In the genomic region with DNA sequence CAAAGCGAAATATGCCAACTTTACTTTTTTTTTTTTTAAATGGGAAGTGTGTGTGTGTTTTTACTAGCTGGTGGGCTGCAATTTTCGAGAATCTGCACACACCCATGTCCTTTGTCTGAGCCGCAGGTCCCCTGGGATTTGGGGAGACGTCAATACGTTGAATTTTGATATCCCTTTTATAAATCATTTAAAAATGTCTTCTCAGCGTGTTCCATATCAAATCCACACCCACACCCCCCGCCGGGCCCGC, we compare ENCODE assay signal across 8 cellular contexts. TPM values are rescaled to one million over a fixed set of nuclear protein-coding genes. Genes with fewer than 3 reads are reported as not detected.
DNase-seq lines count a peak whose midpoint lies in the region; ATAC-seq, FAIRE-seq and TF ChIP-seq lines count a peak whose summit lies in the region.

No MANE protein-coding gene starts in this region.

- no TSS peak for BruUV-seq in HCT116 (replicated peaks; lab: Mats Ljungman, UMichigan)

- H3K9me3 ChIP-seq in A549: peaks cover 11% of the 10 kb centered on the region
- peaks cover 0 to 5% of the 10 kb centered on the region in 2 experiments; a peak in 1 of 4 replicates for H3K9me3 ChIP-seq in HCT116 (ENCODE audit: control insufficient read depth in 1 of 2, insufficient read depth in 1 of 2, low read depth in 1 of 2, low read length in 2 of 2)

- TF ChIP-seq RAD21 in A549 (conservative IDR thresholded peaks at IDR 0.05 in 1 of 2, IDR thresholded peaks at IDR 0.05 in 1 of 2) (no peak), HCT116 (IDR thresholded peaks at IDR 0.05; ENCODE audit: low read depth) (no peak)

- intact Hi-C loops in HCT116 (cut with micrococcal nuclease): loop anchor here (1.0 to 10.0 kb wide), 2 partner anchors 19 to 236 kb away; a partner anchor contains a TSS

- CTCF ChIA-PET in A549 (lab: Yijun Ruan, JAX): interaction anchor here (0.8 to 3.9 kb wide), 9 partner anchors 11 to 97 kb away, joined by 3 to 24 read pairs (median 5); no protein-coding TSS in a partner anchor
- CTCF ChIA-PET in HCT116 (lab: Charles Lee): interaction anchor here (0.7 to 1.4 kb wide), 2 partner anchors 13 to 207 kb away, joined by 4 read pairs; a partner anchor contains a TSS

- H3K4me1 Mint-ChIP-seq in immature natural killer cell: peaks cover 33 to 41% of the 10 kb centered on the region in 2 donors

- FAIRE-seq in A549 (lab: Jason Lieb, UNC): no peak

- H3K36me3 ChIP-seq in HCT116 (ENCODE audit: control insufficient read depth in 1 of 2, insufficient read depth in 2 of 2, low read length in 2 of 2): no peaks in the 10 kb centered on the region

- peaks cover 0 to 13% (median 6%) of the 10 kb centered on the region in 6 donors for H3K9me3 Mint-ChIP-seq in immature natural killer cell

- peak overlapping the region; percentile 94 for H3K9ac ChIP-seq in HCT116 (ENCODE audit: low read length)

- peak overlapping the region; percentile 90 to 99 (median 97) for H3K4me3 Mint-ChIP-seq in immature natural killer cell

- ATAC-seq in A549 (no peak; a peak in 1 of 6 replicates), HCT116 (no peak), GM18520 (IDR thresholded peaks at IDR 0.05; ENCODE audit: unreplicated experiment) (no peak)

- H3K27me3 ChIP-seq in HCT116 (ENCODE audit: insufficient read depth, low read length): no peaks in the 10 kb centered on the region

- H3K36me3 Mint-ChIP-seq in immature natural killer cell: peaks cover 0 to 8% (median 0%) of the 10 kb centered on the region in 3 donors

- RAD21 ChIA-PET in HCT116 (lab: Charles Lee; ENCODE audit: low non-redundant PET in 1 of 2, low total read pairs in 2 of 2, uncharacterized antibody in 2 of 2, unreplicated experiment in 2 of 2): no interaction called here

- no peak for TF ChIP-seq POLR2A in A549 (IDR thresholded peaks at IDR 0.05; ENCODE audit: low read length)
- no peak for TF ChIP-seq POLR2A in HCT116 (IDR thresholded peaks at IDR 0.05; ENCODE audit: borderline replicate concordance, extremely low read depth, insufficient read depth, insufficient read length)

- no peaks in the 10 kb centered on the region for H4K20me1 ChIP-seq in HCT116 (ENCODE audit: insufficient read depth)

- H3K27ac Mint-ChIP-seq in immature natural killer cell: peak overlapping the region; percentile 96 to 100 (median 98)

- peak overlapping the region; percentile 88 for H3K4me2 ChIP-seq in A549
- peak overlapping the region; percentile 94 for H3K4me2 ChIP-seq in HCT116 (ENCODE audit: low read length)

- POLR2A ChIA-PET in A549 (lab: Yijun Ruan, JAX): interaction anchor here (0.6 to 1.9 kb wide), 2 partner anchors 13 to 18 kb away, joined by 3 to 18 read pairs; a partner anchor contains a TSS
- POLR2A ChIA-PET in HCT116 (lab: Charles Lee): no interaction called here

- H3K4me1 ChIP-seq in A549 (peaks cover 9% of the 10 kb centered on the region; the same call in 1 of the 3 replicates), HCT116 (ENCODE audit: control insufficient read depth in 1 of 2, insufficient read depth in 2 of 2, low read length in 2 of 2) (peaks cover 3 to 26% of the 10 kb centered on the region in 2 experiments; a peak in 3 of 4 replicates)

- H3K27me3 Mint-ChIP-seq in immature natural killer cell (ENCODE audit: low read depth in 3 of 3): peaks cover 19 to 29% (median 20%) of the 10 kb centered on the region in 3 donors

- DNase-seq in A549 (ENCODE audit: low read depth in 1 of 2, low spot score in 1 of 2) (no peak), HCT116 (ENCODE audit: low read depth, low spot score) (no peak), immature natural killer cell (no peak), amygdala (lab: John Stamatoyannopoulos, UW) (no peak), T-helper 9 cell (no peak)
- DNase-seq in activated naive CD8-positive, alpha-beta T cell treated with anti-CD3 and anti-CD28 coated beads, Interleukin-2, amount 50 U/mL, for 16 hours (ENCODE audit: low read depth, low spot score): peak; percentile 42

- no peaks in the 10 kb centered on the region for H3K9me2 ChIP-seq in HCT116 (ENCODE audit: insufficient read depth)

- peak overlapping the region; percentile 56 for H2AFZ ChIP-seq in HCT116 (ENCODE audit: low read depth, low read length, poor library complexity, severe bottlenecking)

- H3K27ac ChIP-seq in A549: peak overlapping the region; percentile 94 to 98
- peak overlapping the region; percentile 95 for H3K27ac ChIP-seq in HCT116 (ENCODE audit: low read depth, low read length)
- H3K27ac ChIP-seq in temporal lobe (ENCODE audit: low read depth, low read length): peak overlapping the region; percentile 97

- peaks cover 24% of the 10 kb centered on the region for H3K79me2 ChIP-seq in HCT116 (ENCODE audit: insufficient read depth, low read length)

- WGBS in A549 (ENCODE audit: missing lambda C conversion rate): 1% methylated on average over 9 of the region's 9 CpGs

- no peak for TF ChIP-seq EP300 in A549 (IDR thresholded peaks at IDR 0.05)

- H3K4me3 ChIP-seq in A549 (peak overlapping the region; percentile 83), HCT116 (replicated peaks in 1 of 2; ENCODE audit: low read depth in 1 of 2, low read length in 2 of 2) (peak overlapping the region; percentile 78 to 90)

- TF ChIP-seq CTCF in A549 (IDR thresholded peaks at IDR 0.05) (no peak), HCT116 (IDR thresholded peaks at IDR 0.05 in 2 of 3, conservative IDR thresholded peaks at IDR 0.05 in 1 of 3; ENCODE audit: borderline replicate concordance in 1 of 3, insufficient read depth in 1 of 3, low read depth in 2 of 3, low read length in 2 of 3) (no peak)

TF ChIP-seq in A549, 52 proteins besides CTCF, POLR2A, EP300 and RAD21 (continues in another document):
- TF ChIP-seq GATA3 (IDR thresholded peaks at IDR 0.05; ENCODE audit: borderline replicate concordance): no peak
- peak in 1 of 2 experiments; percentile 35; a peak in 1 of 5 replicates for TF ChIP-seq JUN (IDR thresholded peaks at IDR 0.05)
- no peak for TF ChIP-seq KDM1A (IDR thresholded peaks at IDR 0.05; ENCODE audit: low read depth)
- TF ChIP-seq POLR2AphosphoS2 (conservative IDR thresholded peaks at IDR 0.05; ENCODE audit: low read length): no peak
- no peak for TF ChIP-seq ZFP36 (IDR thresholded peaks at IDR 0.05; ENCODE audit: borderline replicate concordance, partially characterized antibody)
- no peak for TF ChIP-seq ESRRA (IDR thresholded peaks at IDR 0.05; ENCODE audit: borderline replicate concordance, low read length)
- TF ChIP-seq EHF (CRISPR knock-in tag; IDR thresholded peaks at IDR 0.05): no peak
- TF ChIP-seq CHD2 (IDR thresholded peaks at IDR 0.05; ENCODE audit: low read length, partially characterized antibody): no peak
- no peak for TF ChIP-seq TP53 (CRISPR knock-in tag; IDR thresholded peaks at IDR 0.05)
- TF ChIP-seq, protein P1, sequence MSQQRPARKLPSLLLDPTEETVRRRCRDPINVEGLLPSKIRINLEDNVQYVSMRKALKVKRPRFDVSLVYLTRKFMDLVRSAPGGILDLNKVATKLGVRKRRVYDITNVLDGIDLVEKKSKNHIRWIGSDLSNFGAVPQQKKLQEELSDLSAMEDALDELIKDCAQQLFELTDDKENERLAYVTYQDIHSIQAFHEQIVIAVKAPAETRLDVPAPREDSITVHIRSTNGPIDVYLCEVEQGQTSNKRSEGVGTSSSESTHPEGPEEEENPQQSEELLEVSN (IDR thresholded peaks at IDR 0.05; ENCODE audit: borderline replicate concordance, low read depth): no peak
- no peak for TF ChIP-seq RCOR1 (IDR thresholded peaks at IDR 0.05; ENCODE audit: low read depth, low read length)
- no peak for TF ChIP-seq TFCP2L1 (CRISPR knock-in tag; IDR thresholded peaks at IDR 0.05)

TF ChIP-seq in HCT116, 20 proteins besides CTCF, POLR2A, EP300 and RAD21 (continues in another document):
- TF ChIP-seq ELF1 (IDR thresholded peaks at IDR 0.05; ENCODE audit: borderline replicate concordance, low read depth) (no peak), JUND (IDR thresholded peaks at IDR 0.05) (no peak), SIN3A (IDR thresholded peaks at IDR 0.05; ENCODE audit: low read depth) (no peak)
- TF ChIP-seq, protein P2, sequence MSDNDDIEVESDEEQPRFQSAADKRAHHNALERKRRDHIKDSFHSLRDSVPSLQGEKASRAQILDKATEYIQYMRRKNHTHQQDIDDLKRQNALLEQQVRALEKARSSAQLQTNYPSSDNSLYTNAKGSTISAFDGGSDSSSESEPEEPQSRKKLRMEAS (IDR thresholded peaks at IDR 0.05): no peak
- TF ChIP-seq, protein P3, sequence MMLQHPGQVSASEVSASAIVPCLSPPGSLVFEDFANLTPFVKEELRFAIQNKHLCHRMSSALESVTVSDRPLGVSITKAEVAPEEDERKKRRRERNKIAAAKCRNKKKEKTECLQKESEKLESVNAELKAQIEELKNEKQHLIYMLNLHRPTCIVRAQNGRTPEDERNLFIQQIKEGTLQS (IDR thresholded peaks at IDR 0.05): no peak

RNA-seq across cellular contexts. Expression of a gene that starts 0.4 kb away (rescaled TPM):
- polyA plus RNA-seq in A549 (2011; rRNA removed): 21.1 and 23.4 TPM in 2 replicates
- 40.5 and 43.6 TPM in 2 replicates for polyA plus RNA-seq in A549 (2012; cell fraction: cytosol; rRNA removed)
- polyA plus RNA-seq in A549 (2012; cell fraction: nucleus; rRNA removed): 17.6 and 23.0 TPM in 2 replicates
- 18.9 to 22.4 TPM (median 20.5 TPM) in 3 replicates for polyA plus RNA-seq in A549 (2017; fragmentation: RNase III; extraction: RNeasy Plus Mini Kit Qiagen cat#74134 plus additional on column Dnase treatment)
- polyA minus RNA-seq in A549 (2011; rRNA and poly(A)+ RNA removed): 4.8 and 10.5 TPM in 2 replicates
- total RNA-seq in HCT116 (2021; ENCODE audit: unreplicated experiment): 19.4 TPM
- polyA plus RNA-seq in HCT116 (2012): 22.2 and 26.8 TPM in 2 replicates
- polyA plus RNA-seq in immature natural killer cell: 10 to 100 TPM; 35.9 to 59.9 (median 37.2) TPM
- total RNA-seq in temporal lobe: 4.9 TPM

RNA-seq across cellular contexts. Expression of a gene that starts 19.0 kb away (rescaled TPM):
- polyA plus RNA-seq in A549 (2011; rRNA removed): 49.5 and 75.7 TPM in 2 replicates
- 26.6 and 39.9 TPM in 2 replicates for polyA plus RNA-seq in A549 (2012; cell fraction: cytosol; rRNA removed)
- polyA plus RNA-seq in A549 (2012; cell fraction: nucleus; rRNA removed): 33.5 and 60.9 TPM in 2 replicates
- polyA plus RNA-seq in A549 (2017; fragmentation: RNase III; extraction: RNeasy Plus Mini Kit Qiagen cat#74134 plus additional on column Dnase treatment): 47.8 to 50.0 TPM (median 49.5 TPM) in 3 replicates
- 17.9 and 21.6 TPM in 2 replicates for polyA minus RNA-seq in A549 (2011; rRNA and poly(A)+ RNA removed)
- total RNA-seq in HCT116 (2021; ENCODE audit: unreplicated experiment): 98.8 TPM
- polyA plus RNA-seq in HCT116 (2012): 58.9 and 72.4 TPM in 2 replicates
- polyA plus RNA-seq in immature natural killer cell: 10 to 100 TPM; 44.4 to 74.2 (median 46.3) TPM
- total RNA-seq in temporal lobe: 48.4 TPM
